1 cellular context compared by ENCODE assay signal in the genomic region with DNA sequence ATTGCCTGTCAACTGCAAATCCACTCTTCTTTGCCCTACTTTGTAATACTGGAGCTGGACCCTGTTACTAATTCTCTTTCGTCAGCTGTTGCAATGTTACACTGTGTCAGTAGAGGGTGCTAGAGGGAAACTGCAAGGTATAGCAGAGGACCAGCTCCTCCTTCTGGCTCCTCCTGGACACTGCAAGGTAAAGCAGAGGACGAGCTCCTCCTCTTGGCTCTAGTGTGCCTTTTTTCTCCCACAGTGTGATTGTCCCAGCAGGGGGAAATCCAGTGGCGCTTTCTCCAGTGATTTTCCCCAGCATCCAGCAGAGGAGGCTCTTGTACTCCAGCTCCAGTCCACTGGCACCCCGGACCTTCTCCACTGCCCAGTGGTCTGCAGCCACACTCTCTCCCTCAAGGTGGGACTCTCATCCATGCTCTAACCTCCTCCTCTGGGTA.
TF ChIP-seq lines count a peak whose summit lies in the region.

No MANE protein-coding gene starts in this region.

TF ChIP-seq in HepG2, 621 proteins besides CTCF, POLR2A, EP300 and RAD21 (continued from another document and continues in another):
- TF ChIP-seq, protein P1, sequence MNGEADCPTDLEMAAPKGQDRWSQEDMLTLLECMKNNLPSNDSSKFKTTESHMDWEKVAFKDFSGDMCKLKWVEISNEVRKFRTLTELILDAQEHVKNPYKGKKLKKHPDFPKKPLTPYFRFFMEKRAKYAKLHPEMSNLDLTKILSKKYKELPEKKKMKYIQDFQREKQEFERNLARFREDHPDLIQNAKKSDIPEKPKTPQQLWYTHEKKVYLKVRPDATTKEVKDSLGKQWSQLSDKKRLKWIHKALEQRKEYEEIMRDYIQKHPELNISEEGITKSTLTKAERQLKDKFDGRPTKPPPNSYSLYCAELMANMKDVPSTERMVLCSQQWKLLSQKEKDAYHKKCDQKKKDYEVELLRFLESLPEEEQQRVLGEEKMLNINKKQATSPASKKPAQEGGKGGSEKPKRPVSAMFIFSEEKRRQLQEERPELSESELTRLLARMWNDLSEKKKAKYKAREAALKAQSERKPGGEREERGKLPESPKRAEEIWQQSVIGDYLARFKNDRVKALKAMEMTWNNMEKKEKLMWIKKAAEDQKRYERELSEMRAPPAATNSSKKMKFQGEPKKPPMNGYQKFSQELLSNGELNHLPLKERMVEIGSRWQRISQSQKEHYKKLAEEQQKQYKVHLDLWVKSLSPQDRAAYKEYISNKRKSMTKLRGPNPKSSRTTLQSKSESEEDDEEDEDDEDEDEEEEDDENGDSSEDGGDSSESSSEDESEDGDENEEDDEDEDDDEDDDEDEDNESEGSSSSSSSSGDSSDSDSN (CRISPR knock-in tag; IDR thresholded peaks at IDR 0.05): no peak
- TF ChIP-seq, protein P2, sequence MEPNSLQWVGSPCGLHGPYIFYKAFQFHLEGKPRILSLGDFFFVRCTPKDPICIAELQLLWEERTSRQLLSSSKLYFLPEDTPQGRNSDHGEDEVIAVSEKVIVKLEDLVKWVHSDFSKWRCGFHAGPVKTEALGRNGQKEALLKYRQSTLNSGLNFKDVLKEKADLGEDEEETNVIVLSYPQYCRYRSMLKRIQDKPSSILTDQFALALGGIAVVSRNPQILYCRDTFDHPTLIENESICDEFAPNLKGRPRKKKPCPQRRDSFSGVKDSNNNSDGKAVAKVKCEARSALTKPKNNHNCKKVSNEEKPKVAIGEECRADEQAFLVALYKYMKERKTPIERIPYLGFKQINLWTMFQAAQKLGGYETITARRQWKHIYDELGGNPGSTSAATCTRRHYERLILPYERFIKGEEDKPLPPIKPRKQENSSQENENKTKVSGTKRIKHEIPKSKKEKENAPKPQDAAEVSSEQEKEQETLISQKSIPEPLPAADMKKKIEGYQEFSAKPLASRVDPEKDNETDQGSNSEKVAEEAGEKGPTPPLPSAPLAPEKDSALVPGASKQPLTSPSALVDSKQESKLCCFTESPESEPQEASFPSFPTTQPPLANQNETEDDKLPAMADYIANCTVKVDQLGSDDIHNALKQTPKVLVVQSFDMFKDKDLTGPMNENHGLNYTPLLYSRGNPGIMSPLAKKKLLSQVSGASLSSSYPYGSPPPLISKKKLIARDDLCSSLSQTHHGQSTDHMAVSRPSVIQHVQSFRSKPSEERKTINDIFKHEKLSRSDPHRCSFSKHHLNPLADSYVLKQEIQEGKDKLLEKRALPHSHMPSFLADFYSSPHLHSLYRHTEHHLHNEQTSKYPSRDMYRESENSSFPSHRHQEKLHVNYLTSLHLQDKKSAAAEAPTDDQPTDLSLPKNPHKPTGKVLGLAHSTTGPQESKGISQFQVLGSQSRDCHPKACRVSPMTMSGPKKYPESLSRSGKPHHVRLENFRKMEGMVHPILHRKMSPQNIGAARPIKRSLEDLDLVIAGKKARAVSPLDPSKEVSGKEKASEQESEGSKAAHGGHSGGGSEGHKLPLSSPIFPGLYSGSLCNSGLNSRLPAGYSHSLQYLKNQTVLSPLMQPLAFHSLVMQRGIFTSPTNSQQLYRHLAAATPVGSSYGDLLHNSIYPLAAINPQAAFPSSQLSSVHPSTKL (CRISPR knock-in tag; IDR thresholded peaks at IDR 0.05): peak; percentile 58
- TF ChIP-seq PRPF4 (IDR thresholded peaks at IDR 0.05; ENCODE audit: low read depth, low read length, poor library complexity, severe bottlenecking): peak; percentile 75
- no peak for TF ChIP-seq ELF4 (CRISPR knock-in tag; IDR thresholded peaks at IDR 0.05; ENCODE audit: borderline replicate concordance)
- TF ChIP-seq, protein P3, sequence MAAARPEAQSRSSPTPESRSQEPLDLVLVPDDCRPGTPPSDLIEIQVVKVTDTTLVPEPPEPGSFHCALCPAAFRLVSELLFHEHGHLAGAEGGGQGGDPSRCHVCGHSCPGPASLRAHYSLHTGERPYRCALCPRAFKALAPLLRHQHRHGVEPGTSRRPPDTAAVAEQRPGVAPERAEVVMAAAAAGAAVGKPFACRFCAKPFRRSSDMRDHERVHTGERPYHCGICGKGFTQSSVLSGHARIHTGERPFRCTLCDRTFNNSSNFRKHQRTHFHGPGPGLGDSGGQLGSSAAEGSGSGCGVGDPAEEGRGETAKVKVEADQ (CRISPR knock-in tag; IDR thresholded peaks at IDR 0.05; ENCODE audit: borderline replicate concordance): no peak
- no peak for TF ChIP-seq SP4 (CRISPR knock-in tag; IDR thresholded peaks at IDR 0.05)
- 0 out of 2 replicates have a peak, but pooled peaks have one; percentile 75 for TF ChIP-seq KDM4B (CRISPR knock-in tag; IDR thresholded peaks at IDR 0.05)
- TF ChIP-seq FOXO1 (CRISPR knock-in tag; IDR thresholded peaks at IDR 0.05): peak; percentile 63; the same call in 1 of the 2 replicates
- TF ChIP-seq, protein P4, sequence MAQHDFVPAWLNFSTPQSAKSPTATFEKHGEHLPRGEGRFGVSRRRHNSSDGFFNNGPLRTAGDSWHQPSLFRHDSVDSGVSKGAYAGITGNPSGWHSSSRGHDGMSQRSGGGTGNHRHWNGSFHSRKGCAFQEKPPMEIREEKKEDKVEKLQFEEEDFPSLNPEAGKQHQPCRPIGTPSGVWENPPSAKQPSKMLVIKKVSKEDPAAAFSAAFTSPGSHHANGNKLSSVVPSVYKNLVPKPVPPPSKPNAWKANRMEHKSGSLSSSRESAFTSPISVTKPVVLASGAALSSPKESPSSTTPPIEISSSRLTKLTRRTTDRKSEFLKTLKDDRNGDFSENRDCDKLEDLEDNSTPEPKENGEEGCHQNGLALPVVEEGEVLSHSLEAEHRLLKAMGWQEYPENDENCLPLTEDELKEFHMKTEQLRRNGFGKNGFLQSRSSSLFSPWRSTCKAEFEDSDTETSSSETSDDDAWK (CRISPR knock-in tag; IDR thresholded peaks at IDR 0.05): no peak
- TF ChIP-seq, protein P5, sequence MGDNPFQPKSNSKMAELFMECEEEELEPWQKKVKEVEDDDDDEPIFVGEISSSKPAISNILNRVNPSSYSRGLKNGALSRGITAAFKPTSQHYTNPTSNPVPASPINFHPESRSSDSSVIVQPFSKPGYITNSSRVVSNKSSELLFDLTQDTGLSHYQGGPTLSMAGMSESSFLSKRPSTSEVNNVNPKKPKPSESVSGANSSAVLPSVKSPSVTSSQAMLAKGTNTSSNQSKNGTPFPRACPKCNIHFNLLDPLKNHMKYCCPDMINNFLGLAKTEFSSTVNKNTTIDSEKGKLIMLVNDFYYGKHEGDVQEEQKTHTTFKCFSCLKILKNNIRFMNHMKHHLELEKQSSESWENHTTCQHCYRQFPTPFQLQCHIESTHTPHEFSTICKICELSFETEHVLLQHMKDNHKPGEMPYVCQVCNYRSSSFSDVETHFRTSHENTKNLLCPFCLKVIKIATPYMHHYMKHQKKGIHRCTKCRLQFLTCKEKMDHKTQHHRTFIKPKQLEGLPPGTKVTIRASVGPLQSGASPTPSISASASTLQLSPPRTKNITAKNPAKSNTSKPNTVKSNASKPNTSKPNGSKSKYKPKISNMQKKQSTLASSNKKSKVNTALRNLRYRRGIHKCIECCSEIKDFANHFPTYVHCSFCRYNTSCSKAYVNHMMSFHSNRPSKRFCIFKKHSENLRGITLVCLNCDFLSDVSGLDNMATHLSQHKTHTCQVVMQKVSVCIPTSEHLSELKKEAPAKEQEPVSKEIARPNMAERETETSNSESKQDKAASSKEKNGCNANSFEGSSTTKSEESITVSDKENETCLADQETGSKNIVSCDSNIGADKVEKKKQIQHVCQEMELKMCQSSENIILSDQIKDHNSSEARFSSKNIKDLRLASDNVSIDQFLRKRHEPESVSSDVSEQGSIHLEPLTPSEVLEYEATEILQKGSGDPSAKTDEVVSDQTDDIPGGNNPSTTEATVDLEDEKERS (CRISPR knock-in tag; IDR thresholded peaks at IDR 0.05): no peak
- no peak for TF ChIP-seq ZNF678 (CRISPR knock-in tag; IDR thresholded peaks at IDR 0.05)
- TF ChIP-seq BRD4 (CRISPR knock-in tag; IDR thresholded peaks at IDR 0.05): no peak
- no peak for TF ChIP-seq ZNF121 (CRISPR knock-in tag; IDR thresholded peaks at IDR 0.05)
- no peak for TF ChIP-seq ZNF558 (CRISPR knock-in tag; IDR thresholded peaks at IDR 0.05; ENCODE audit: borderline replicate concordance)
- TF ChIP-seq, protein P6, sequence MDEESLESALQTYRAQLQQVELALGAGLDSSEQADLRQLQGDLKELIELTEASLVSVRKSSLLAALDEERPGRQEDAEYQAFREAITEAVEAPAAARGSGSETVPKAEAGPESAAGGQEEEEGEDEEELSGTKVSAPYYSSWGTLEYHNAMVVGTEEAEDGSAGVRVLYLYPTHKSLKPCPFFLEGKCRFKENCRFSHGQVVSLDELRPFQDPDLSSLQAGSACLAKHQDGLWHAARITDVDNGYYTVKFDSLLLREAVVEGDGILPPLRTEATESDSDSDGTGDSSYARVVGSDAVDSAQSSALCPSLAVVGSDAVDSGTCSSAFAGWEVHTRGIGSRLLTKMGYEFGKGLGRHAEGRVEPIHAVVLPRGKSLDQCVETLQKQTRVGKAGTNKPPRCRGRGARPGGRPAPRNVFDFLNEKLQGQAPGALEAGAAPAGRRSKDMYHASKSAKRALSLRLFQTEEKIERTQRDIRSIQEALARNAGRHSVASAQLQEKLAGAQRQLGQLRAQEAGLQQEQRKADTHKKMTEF (CRISPR knock-in tag; IDR thresholded peaks at IDR 0.05): peak; percentile 37; the same call in 1 of the 2 replicates
- TF ChIP-seq JDP2 (CRISPR knock-in tag; IDR thresholded peaks at IDR 0.05; ENCODE audit: borderline replicate concordance): no peak
- no peak for TF ChIP-seq GZF1 (CRISPR knock-in tag; IDR thresholded peaks at IDR 0.05)
- TF ChIP-seq, protein P7, sequence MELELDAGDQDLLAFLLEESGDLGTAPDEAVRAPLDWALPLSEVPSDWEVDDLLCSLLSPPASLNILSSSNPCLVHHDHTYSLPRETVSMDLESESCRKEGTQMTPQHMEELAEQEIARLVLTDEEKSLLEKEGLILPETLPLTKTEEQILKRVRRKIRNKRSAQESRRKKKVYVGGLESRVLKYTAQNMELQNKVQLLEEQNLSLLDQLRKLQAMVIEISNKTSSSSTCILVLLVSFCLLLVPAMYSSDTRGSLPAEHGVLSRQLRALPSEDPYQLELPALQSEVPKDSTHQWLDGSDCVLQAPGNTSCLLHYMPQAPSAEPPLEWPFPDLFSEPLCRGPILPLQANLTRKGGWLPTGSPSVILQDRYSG (CRISPR knock-in tag; IDR thresholded peaks at IDR 0.05): no peak
- TF ChIP-seq JUND (CRISPR knock-in tag; IDR thresholded peaks at IDR 0.05): peak; percentile 33; the same call in 1 of the 2 replicates
- no peak for TF ChIP-seq CBFB (CRISPR knock-in tag; IDR thresholded peaks at IDR 0.05)
- TF ChIP-seq GPN1 (CRISPR knock-in tag; IDR thresholded peaks at IDR 0.05; ENCODE audit: borderline replicate concordance): no peak
- no peak for TF ChIP-seq CAMTA2 (CRISPR knock-in tag; IDR thresholded peaks at IDR 0.05; ENCODE audit: borderline replicate concordance)
- no peak for TF ChIP-seq MED8 (CRISPR knock-in tag; IDR thresholded peaks at IDR 0.05; ENCODE audit: insufficient replicate concordance)
- peak; percentile 73 for TF ChIP-seq CEBPB (IDR thresholded peaks at IDR 0.05; ENCODE audit: borderline replicate concordance, low read depth, low read length)
- peak; percentile 78 for TF ChIP-seq FOXA3 (CRISPR knock-in tag; IDR thresholded peaks at IDR 0.05)
- TF ChIP-seq, protein P8, sequence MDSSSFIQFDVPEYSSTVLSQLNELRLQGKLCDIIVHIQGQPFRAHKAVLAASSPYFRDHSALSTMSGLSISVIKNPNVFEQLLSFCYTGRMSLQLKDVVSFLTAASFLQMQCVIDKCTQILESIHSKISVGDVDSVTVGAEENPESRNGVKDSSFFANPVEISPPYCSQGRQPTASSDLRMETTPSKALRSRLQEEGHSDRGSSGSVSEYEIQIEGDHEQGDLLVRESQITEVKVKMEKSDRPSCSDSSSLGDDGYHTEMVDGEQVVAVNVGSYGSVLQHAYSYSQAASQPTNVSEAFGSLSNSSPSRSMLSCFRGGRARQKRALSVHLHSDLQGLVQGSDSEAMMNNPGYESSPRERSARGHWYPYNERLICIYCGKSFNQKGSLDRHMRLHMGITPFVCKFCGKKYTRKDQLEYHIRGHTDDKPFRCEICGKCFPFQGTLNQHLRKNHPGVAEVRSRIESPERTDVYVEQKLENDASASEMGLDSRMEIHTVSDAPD (CRISPR knock-in tag; IDR thresholded peaks at IDR 0.05): 0 out of 2 replicates have a peak, but pooled peaks have one; percentile 63
- TF ChIP-seq FOXP1 (IDR thresholded peaks at IDR 0.05): no peak
- 0 out of 2 replicates have a peak, but pooled peaks have one; percentile 31 for TF ChIP-seq FOXP1 (CRISPR knock-in tag; IDR thresholded peaks at IDR 0.05)
- TF ChIP-seq HDAC1 (CRISPR knock-in tag; IDR thresholded peaks at IDR 0.05): no peak
- TF ChIP-seq CREB1 (IDR thresholded peaks at IDR 0.05): peak; percentile 48
- TF ChIP-seq CREB1 (CRISPR knock-in tag; IDR thresholded peaks at IDR 0.05): peak; percentile 47
- no peak; a peak in 1 of 4 replicates for TF ChIP-seq MAFK (conservative IDR thresholded peaks at IDR 0.05 in 1 of 2, IDR thresholded peaks at IDR 0.05 in 1 of 2; ENCODE audit: low read length in 2 of 2)
- peak; percentile 30 for TF ChIP-seq ZFP36 (IDR thresholded peaks at IDR 0.05; ENCODE audit: borderline replicate concordance, low read depth, low read length, partially characterized antibody)
- TF ChIP-seq ZFP90 (CRISPR knock-in tag; IDR thresholded peaks at IDR 0.05; ENCODE audit: borderline replicate concordance): no peak
- TF ChIP-seq ERF (CRISPR knock-in tag; IDR thresholded peaks at IDR 0.05): peak; percentile 79; the same call in 1 of the 2 replicates
- TF ChIP-seq KMT2A (CRISPR knock-in tag; IDR thresholded peaks at IDR 0.05): no peak
- no peak for TF ChIP-seq CCDC6 (CRISPR knock-in tag; IDR thresholded peaks at IDR 0.05)
- TF ChIP-seq MYC (CRISPR knock-in tag; IDR thresholded peaks at IDR 0.05; ENCODE audit: borderline replicate concordance): no peak
- no peak for TF ChIP-seq YY1 (IDR thresholded peaks at IDR 0.05; ENCODE audit: insufficient read depth, insufficient replicate concordance, low read depth, low read length)
- peak; percentile 40; the same call in 1 of the 2 replicates for TF ChIP-seq ISL2 (CRISPR knock-in tag; IDR thresholded peaks at IDR 0.05)
- 0 out of 2 replicates have a peak, but pooled peaks have one; percentile 41 for TF ChIP-seq ZNF788 (CRISPR knock-in tag; IDR thresholded peaks at IDR 0.05; ENCODE audit: borderline replicate concordance)
- TF ChIP-seq MLLT10 (CRISPR knock-in tag; IDR thresholded peaks at IDR 0.05): no peak
- no peak for TF ChIP-seq NR2C2 (CRISPR knock-in tag; IDR thresholded peaks at IDR 0.05; ENCODE audit: borderline replicate concordance)
- no peak for TF ChIP-seq POLR2AphosphoS5 (IDR thresholded peaks at IDR 0.05; ENCODE audit: low read depth, low read length)
- no peak for TF ChIP-seq MBNL3 (CRISPR knock-in tag; conservative IDR thresholded peaks at IDR 0.05)
- TF ChIP-seq SNAPC2 (CRISPR knock-in tag; IDR thresholded peaks at IDR 0.05): peak; percentile 60; the same call in 1 of the 2 replicates
- TF ChIP-seq ZSCAN31 (CRISPR knock-in tag; IDR thresholded peaks at IDR 0.05; ENCODE audit: low read depth): no peak
- TF ChIP-seq HDAC6 (IDR thresholded peaks at IDR 0.05; ENCODE audit: low read depth, low read length): no peak
- no peak for TF ChIP-seq ATF1 (CRISPR knock-in tag; IDR thresholded peaks at IDR 0.05)
- no peak for TF ChIP-seq ZNF670 (CRISPR knock-in tag; IDR thresholded peaks at IDR 0.05; ENCODE audit: borderline replicate concordance)
- TF ChIP-seq ZNF34 (CRISPR knock-in tag; IDR thresholded peaks at IDR 0.05; ENCODE audit: borderline replicate concordance): no peak
- TF ChIP-seq ATF7 (IDR thresholded peaks at IDR 0.05): no peak
- TF ChIP-seq ATF7 (CRISPR knock-in tag; IDR thresholded peaks at IDR 0.05): no peak
